18 cellular contexts compared by ENCODE assay signal in genomic region chr2:181231151-181231550, GRCh38.
DNase-seq lines count a peak whose midpoint lies in the region; ATAC-seq and TF ChIP-seq lines count a peak whose summit lies in the region.
"Had no signal": no experiment of that assay in that cellular context is flagged by ENCODE, and none has a peak within 500 bp of the region (broad histone marks: within the 10 kb centered on the region; RNA-seq: fewer than 3 reads in every experiment).

No MANE protein-coding gene starts in this region.

- no peaks in the 10 kb centered on the region for H3K36me3 ChIP-seq in HCT116 (ENCODE audit: control insufficient read depth in 1 of 2, insufficient read depth in 2 of 2, low read length in 2 of 2)
- H3K36me3 ChIP-seq: gastrocnemius medialis, lower lobe of right lung, suprapubic skin had no signal

- TF ChIP-seq POLR2A in HCT116 (IDR thresholded peaks at IDR 0.05; ENCODE audit: borderline replicate concordance, extremely low read depth, insufficient read depth, insufficient read length): no peak

- no peaks in the 10 kb centered on the region for H3K9me3 ChIP-seq in HCT116 (ENCODE audit: control insufficient read depth in 1 of 2, insufficient read depth in 1 of 2, low read depth in 1 of 2, low read length in 2 of 2)
- H3K9me3 ChIP-seq: gastrocnemius medialis, lower lobe of right lung, suprapubic skin had no signal

- H2AFZ ChIP-seq in HCT116 (ENCODE audit: low read depth, low read length, poor library complexity, severe bottlenecking): no peak overlapping the region
- H2AFZ ChIP-seq: parathyroid adenoma had no signal

- POLR2A ChIA-PET in HCT116 (lab: Charles Lee): no interaction called here

- TF ChIP-seq CTCF in HCT116 (IDR thresholded peaks at IDR 0.05 in 2 of 3, conservative IDR thresholded peaks at IDR 0.05 in 1 of 3; ENCODE audit: borderline replicate concordance in 1 of 3, insufficient read depth in 1 of 3, low read depth in 2 of 3, low read length in 2 of 3) (no peak), HFFc6 (IDR thresholded peaks at IDR 0.05) (no peak)

- no peaks in the 10 kb centered on the region for H4K20me1 ChIP-seq in HCT116 (ENCODE audit: insufficient read depth)

- H3K4me1 Mint-ChIP-seq in HFFc6 (ENCODE audit: low read depth): peaks cover 9% of the 10 kb centered on the region

- H3K27me3 Mint-ChIP-seq in HFFc6 (ENCODE audit: insufficient read depth): no peaks in the 10 kb centered on the region
- H3K27me3 Mint-ChIP-seq: CD4-positive, CD25-positive, alpha-beta regulatory T cell; IgD-negative memory B cell; naive B cell had no signal

- H3K4me3 ChIP-seq in HCT116 (replicated peaks in 1 of 2; ENCODE audit: low read depth in 1 of 2, low read length in 2 of 2): no peak overlapping the region
- H3K4me3 ChIP-seq: gastrocnemius medialis, lower lobe of right lung, suprapubic skin had no signal

- no peaks in the 10 kb centered on the region for H3K36me3 Mint-ChIP-seq in HFFc6 (ENCODE audit: low read depth)
- H3K36me3 Mint-ChIP-seq: naive B cell had no signal

- no peaks in the 10 kb centered on the region for H3K79me2 ChIP-seq in HCT116 (ENCODE audit: insufficient read depth, low read length)
- H3K79me2 ChIP-seq: parathyroid adenoma had no signal

- CTCF ChIA-PET in HCT116 (lab: Charles Lee): no interaction called here

- in situ Hi-C loops in SK-MEL-5 (cut with HindIII; ENCODE audit: low pct_unique_long_range_greater_than_20kb, low sequenced_read_pairs): no loop called here

- H3K4me1 ChIP-seq in HCT116 (ENCODE audit: control insufficient read depth in 1 of 2, insufficient read depth in 2 of 2, low read length in 2 of 2): no peaks in the 10 kb centered on the region
- H3K4me1 ChIP-seq: gastrocnemius medialis, lower lobe of right lung, parathyroid adenoma, suprapubic skin had no signal

- no peak overlapping the region for H3K4me3 Mint-ChIP-seq in HFFc6
- H3K4me3 Mint-ChIP-seq: CD4-positive, CD25-positive, alpha-beta regulatory T cell; IgD-negative memory B cell; naive B cell had no signal

- H3K9ac ChIP-seq in HCT116 (ENCODE audit: low read length): no peak overlapping the region
- H3K9ac ChIP-seq: parathyroid adenoma had no signal

- RAD21 ChIA-PET in HCT116 (lab: Charles Lee; ENCODE audit: low non-redundant PET in 1 of 2, low total read pairs in 2 of 2, uncharacterized antibody in 2 of 2, unreplicated experiment in 2 of 2): no interaction called here

- no TSS peak for BruUV-seq in HCT116 (replicated peaks; lab: Mats Ljungman, UMichigan)

- no peak overlapping the region for H3K4me2 ChIP-seq in HCT116 (ENCODE audit: low read length)

- H3K27me3 ChIP-seq in HCT116 (ENCODE audit: insufficient read depth, low read length): no peaks in the 10 kb centered on the region
- H3K27me3 ChIP-seq: gastrocnemius medialis, suprapubic skin had no signal

- no peak for TF ChIP-seq RAD21 in HCT116 (IDR thresholded peaks at IDR 0.05; ENCODE audit: low read depth)

- no peak overlapping the region for H3K27ac Mint-ChIP-seq in HFFc6
- H3K27ac Mint-ChIP-seq: CD4-positive, CD25-positive, alpha-beta regulatory T cell; IgD-negative memory B cell had no signal

- H3K9me3 Mint-ChIP-seq in HFFc6: no peaks in the 10 kb centered on the region

- DNase-seq in activated CD4-positive, alpha-beta T cell treated with anti-CD3 and anti-CD28 coated beads for 48 hours: peak; percentile 8
- DNase-seq in activated CD4-positive, alpha-beta T cell treated with anti-CD3 and anti-CD28 coated beads for 4 hours: no peak
- no peak for DNase-seq in HCT116 (ENCODE audit: low read depth, low spot score)
- DNase-seq in SK-MEL-5 (ENCODE audit: low read depth, low spot score): peak; percentile 2
- peak; percentile 17 for DNase-seq in iPS-NIHi11 (ENCODE audit: low spot score)
- DNase-seq in ecto neural progenitor cell (ENCODE audit: low spot score): no peak
- DNase-seq in HFFc6: no peak
- DNase-seq: activated gamma-delta T cell; CD4-positive, CD25-positive, alpha-beta regulatory T cell; gastrocnemius medialis; lower lobe of right lung; naive B cell; NCI-H1105 treated with DMSO at 0.1 percent for 48 hours had no signal

- intact Hi-C loops in HCT116 (cut with micrococcal nuclease): no loop called here

- H3K9me2 ChIP-seq in HCT116 (ENCODE audit: insufficient read depth): no peaks in the 10 kb centered on the region

- ATAC-seq in HCT116: peak; percentile 84
- ATAC-seq in HG02798 (IDR thresholded peaks at IDR 0.05; ENCODE audit: poor library complexity, unreplicated experiment): no peak
- ATAC-seq: gastrocnemius medialis, lower lobe of right lung, Right ventricle myocardium inferior had no signal

- no peak overlapping the region for H3K27ac ChIP-seq in HCT116 (ENCODE audit: low read depth, low read length)
- H3K27ac ChIP-seq: gastrocnemius medialis, lower lobe of right lung, parathyroid adenoma, suprapubic skin had no signal

TF ChIP-seq in HCT116, 20 proteins besides CTCF, POLR2A, EP300 and RAD21:
- TF ChIP-seq TCF7L2 (IDR thresholded peaks at IDR 0.05; ENCODE audit: borderline replicate concordance, extremely low read depth, insufficient read depth, insufficient read length): no peak
- TF ChIP-seq MAX (IDR thresholded peaks at IDR 0.05): no peak
- no peak for TF ChIP-seq POLR2AphosphoS5 (IDR thresholded peaks at IDR 0.05; ENCODE audit: low read depth, low read length)
- no peak for TF ChIP-seq EZH2phosphoT487 (IDR thresholded peaks at IDR 0.05; ENCODE audit: borderline replicate concordance)
- no peak for TF ChIP-seq SP1 (IDR thresholded peaks at IDR 0.05; ENCODE audit: low read depth)
- TF ChIP-seq JUND (IDR thresholded peaks at IDR 0.05): no peak
- TF ChIP-seq EZH2 (IDR thresholded peaks at IDR 0.05): no peak
TF ChIP-seq in HCT116: peak in this region for 0.

Comparison
In these comparisons a context has a peak if more than half of its experiments do, and no peak if none do; other contexts are left out.
1. DNase-seq: peak in activated CD4-positive, alpha-beta T cell treated with anti-CD3 and anti-CD28 coated beads for 48 hours (single experiment), SK-MEL-5 (single experiment) and iPS-NIHi11 (single experiment); none in activated CD4-positive, alpha-beta T cell treated with anti-CD3 and anti-CD28 coated beads for 4 hours (0 of 2), HCT116 (single experiment), ecto neural progenitor cell (single experiment) and HFFc6 (single experiment).